20 cellular contexts compared by ENCODE assay signal in the genomic region with DNA sequence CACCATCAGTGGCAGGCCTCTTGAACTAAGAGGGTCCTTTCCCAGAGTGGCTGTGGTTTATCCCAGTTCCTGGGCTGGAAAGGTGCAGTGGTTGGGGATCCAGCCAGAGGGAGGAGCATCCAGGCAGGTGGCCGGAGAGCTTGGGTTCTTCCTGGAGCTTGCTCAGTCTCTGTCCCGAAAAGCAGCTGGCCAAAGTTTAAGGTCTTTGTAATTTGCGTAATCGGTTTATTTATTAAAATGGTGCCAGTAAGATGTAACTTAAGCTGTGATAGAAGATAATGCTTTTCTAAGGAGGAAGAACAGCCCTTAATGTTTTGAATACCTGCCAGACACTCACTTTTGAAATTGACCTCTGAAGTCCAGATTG.
A peak's percentile ranks its signal among the peaks of the same experiment; 100 is the strongest.
DNase-seq lines count a peak whose midpoint lies in the region; ATAC-seq, FAIRE-seq and TF ChIP-seq lines count a peak whose summit lies in the region.
"Had no signal": no experiment of that assay in that cellular context is flagged by ENCODE, and none has a peak within 500 bp of the region (broad histone marks: within the 10 kb centered on the region; RNA-seq: fewer than 3 reads in every experiment).

No MANE protein-coding gene starts in this region.

- no peak; a peak in 1 of 5 replicates for TF ChIP-seq RAD21 in A549 (conservative IDR thresholded peaks at IDR 0.05 in 1 of 2, IDR thresholded peaks at IDR 0.05 in 1 of 2)

- H3K4me1 ChIP-seq in A549 = peaks cover 86% of the 10 kb centered on the region

- DNase-seq in A549 (ENCODE audit: low read depth in 1 of 2, low spot score in 1 of 2) (peak in 1 of 2 experiments; percentile 52), caudate nucleus (lab: John Stamatoyannopoulos, UW) (no peak), naive B cell (no peak), SW 1271 (lab: John Stamatoyannopoulos, UW) (no peak), NCI-H1436 treated with DMSO at 0.1 percent for 48 hours (lab: John Stamatoyannopoulos, UW) (no peak)
- DNase-seq: activated CD4-positive, CD25-positive, alpha-beta regulatory T cell treated with anti-CD3 and anti-CD28 coated beads, Interleukin-2, amount 50 U/mL, for 72 hours; CD8-positive, alpha-beta T cell; hippocampal formation; Kasumi-1; stimulated activated CD4-positive, alpha-beta T cell treated with anti-CD3 and anti-CD28 coated beads, Interleukin-4, amount 100 ng/mL, for 24 hours had no signal

- H3K4me3 Mint-ChIP-seq in naive B cell = no peak overlapping the region
- H3K4me3 Mint-ChIP-seq: CD8-positive, alpha-beta T cell; dendritic cell treated with granulocyte-macrophage colony-stimulating factor and Interleukin-4, amounts not matched to agents 40 ng/mL and 50 ng/mL, for 4 days; T-helper 2 cell treated with Interferon-gamma antibody and Interleukin-4, amounts not matched to agents 5 μg/mL and 100 μg/mL, for 36 hours had no signal

- H3K36me3 Mint-ChIP-seq in naive B cell = no peaks in the 10 kb centered on the region
- H3K36me3 Mint-ChIP-seq: activated naive CD4-positive, alpha-beta T cell treated with anti-CD3 and anti-CD28 coated beads, Interleukin-2, amount 50 U/mL, for 72 hours had no signal

- H3K27me3 Mint-ChIP-seq in naive B cell = no peaks in the 10 kb centered on the region
- H3K27me3 Mint-ChIP-seq: dendritic cell treated with granulocyte-macrophage colony-stimulating factor and Interleukin-4, amounts not matched to agents 40 ng/mL and 50 ng/mL, for 4 days had no signal

- 41% methylated on average over 4 of the region's 4 CpGs for WGBS in A549 (ENCODE audit: missing lambda C conversion rate)

- no peaks in the 10 kb centered on the region for H3K9me3 Mint-ChIP-seq in naive B cell
- H3K9me3 Mint-ChIP-seq: activated naive CD4-positive, alpha-beta T cell treated with anti-CD3 and anti-CD28 coated beads, Interleukin-2, amount 50 U/mL, for 72 hours; CD8-positive, alpha-beta T cell; dendritic cell treated with granulocyte-macrophage colony-stimulating factor and Interleukin-4, amounts not matched to agents 40 ng/mL and 50 ng/mL, for 4 days; T-helper 2 cell treated with Interferon-gamma antibody and Interleukin-4, amounts not matched to agents 5 μg/mL and 100 μg/mL, for 36 hours had no signal

- no peak for TF ChIP-seq CTCF in A549 (IDR thresholded peaks at IDR 0.05)

- POLR2A ChIA-PET in A549 (lab: Yijun Ruan, JAX) = no interaction called here

- CTCF ChIA-PET in A549 (lab: Yijun Ruan, JAX) = interaction anchor here (0.6 to 1.2 kb wide), 4 partner anchors 18 to 292 kb away, joined by 3 to 4 read pairs (median 4); no protein-coding TSS in a partner anchor

- H3K36me3 ChIP-seq in KOPT-K1 (ENCODE audit: insufficient read depth, low read length) = peaks cover 58% of the 10 kb centered on the region
- H3K36me3 ChIP-seq: SJSA1, vagina had no signal

- TF ChIP-seq EP300 in A549 (IDR thresholded peaks at IDR 0.05) = 0 out of 5 replicates have a peak, but pooled peaks have one; percentile 29 to 48

- H3K4me2 ChIP-seq in A549 = peak overlapping the region; percentile 53
- H3K4me2 ChIP-seq: smooth muscle cell had no signal

- peak overlapping the region in 4 of 6 donors; percentile 21 to 87 (median 76) for H3K27ac Mint-ChIP-seq in naive B cell
- H3K27ac Mint-ChIP-seq: dendritic cell treated with granulocyte-macrophage colony-stimulating factor and Interleukin-4, amounts not matched to agents 40 ng/mL and 50 ng/mL, for 4 days; T-helper 2 cell treated with Interferon-gamma antibody and Interleukin-4, amounts not matched to agents 5 μg/mL and 100 μg/mL, for 36 hours had no signal

- no peak for TF ChIP-seq POLR2A in A549 (IDR thresholded peaks at IDR 0.05; ENCODE audit: low read length)

- H3K9me3 ChIP-seq in A549 (no peaks in the 10 kb centered on the region), KOPT-K1 (ENCODE audit: insufficient read depth, low read length, poor library complexity, severe bottlenecking) (no peaks in the 10 kb centered on the region)
- H3K9me3 ChIP-seq: SJSA1, vagina had no signal

- no peak overlapping the region for H3K4me3 ChIP-seq in A549
- H3K4me3 ChIP-seq: SJSA1, smooth muscle cell, vagina had no signal

- peak overlapping the region; percentile 72 to 78 for H3K27ac ChIP-seq in A549
- H3K27ac ChIP-seq in KOPT-K1 (ENCODE audit: low read depth, low read length, poor library complexity, severe bottlenecking) = peak overlapping the region; percentile 82
- H3K27ac ChIP-seq in caudate nucleus (ENCODE audit: low read depth, low read length) = peak overlapping the region; percentile 4
- H3K27ac ChIP-seq: SJSA1, vagina had no signal

- ATAC-seq in A549 = peak in 1 of 2 experiments; percentile 15; a peak in 2 of 6 replicates
- no peak for ATAC-seq in naive B cell (ENCODE audit: low read depth in 2 of 2)
- no peak for ATAC-seq in HG03378 (IDR thresholded peaks at IDR 0.05; ENCODE audit: unreplicated experiment)
- ATAC-seq in HG03280 (IDR thresholded peaks at IDR 0.05; ENCODE audit: unreplicated experiment) = no peak
- ATAC-seq: activated naive CD4-positive, alpha-beta T cell treated with anti-CD3 and anti-CD28 coated beads, Interleukin-2, amount 50 U/mL, for 72 hours; CD8-positive, alpha-beta T cell had no signal

- H3K4me1 Mint-ChIP-seq in naive B cell = peaks cover 39 to 59% (median 58%) of the 10 kb centered on the region in 3 donors

- FAIRE-seq in A549 (lab: Jason Lieb, UNC) = no peak
- FAIRE-seq: endothelial cell of umbilical vein had no signal

TF ChIP-seq in A549, 52 proteins besides CTCF, POLR2A, EP300 and RAD21:
- TF ChIP-seq NR3C1 (IDR thresholded peaks at IDR 0.05) = no peak
- TF ChIP-seq, protein P1, sequence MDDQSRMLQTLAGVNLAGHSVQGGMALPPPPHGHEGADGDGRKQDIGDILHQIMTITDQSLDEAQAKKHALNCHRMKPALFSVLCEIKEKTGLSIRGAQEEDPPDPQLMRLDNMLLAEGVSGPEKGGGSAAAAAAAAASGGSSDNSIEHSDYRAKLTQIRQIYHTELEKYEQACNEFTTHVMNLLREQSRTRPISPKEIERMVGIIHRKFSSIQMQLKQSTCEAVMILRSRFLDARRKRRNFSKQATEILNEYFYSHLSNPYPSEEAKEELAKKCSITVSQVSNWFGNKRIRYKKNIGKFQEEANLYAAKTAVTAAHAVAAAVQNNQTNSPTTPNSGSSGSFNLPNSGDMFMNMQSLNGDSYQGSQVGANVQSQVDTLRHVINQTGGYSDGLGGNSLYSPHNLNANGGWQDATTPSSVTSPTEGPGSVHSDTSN (IDR thresholded peaks at IDR 0.05) = no peak
- TF ChIP-seq CEBPB (IDR thresholded peaks at IDR 0.05) = peak; percentile 21 to 51; a peak in 2 of 4 replicates
- TF ChIP-seq, protein P2, sequence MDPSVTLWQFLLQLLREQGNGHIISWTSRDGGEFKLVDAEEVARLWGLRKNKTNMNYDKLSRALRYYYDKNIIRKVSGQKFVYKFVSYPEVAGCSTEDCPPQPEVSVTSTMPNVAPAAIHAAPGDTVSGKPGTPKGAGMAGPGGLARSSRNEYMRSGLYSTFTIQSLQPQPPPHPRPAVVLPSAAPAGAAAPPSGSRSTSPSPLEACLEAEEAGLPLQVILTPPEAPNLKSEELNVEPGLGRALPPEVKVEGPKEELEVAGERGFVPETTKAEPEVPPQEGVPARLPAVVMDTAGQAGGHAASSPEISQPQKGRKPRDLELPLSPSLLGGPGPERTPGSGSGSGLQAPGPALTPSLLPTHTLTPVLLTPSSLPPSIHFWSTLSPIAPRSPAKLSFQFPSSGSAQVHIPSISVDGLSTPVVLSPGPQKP (IDR thresholded peaks at IDR 0.05; ENCODE audit: low read depth, low read length) = no peak

Comparison
In these comparisons a context has a peak if more than half of its experiments do, and no peak if none do; other contexts are left out.
1. H3K27ac ChIP-seq: peak in every context shown above with its lines; median percentile 82 in KOPT-K1; 75 in A549; 4 in caudate nucleus.